Comparison of ENCODE assay signal across 1 cellular context in the genomic region with DNA sequence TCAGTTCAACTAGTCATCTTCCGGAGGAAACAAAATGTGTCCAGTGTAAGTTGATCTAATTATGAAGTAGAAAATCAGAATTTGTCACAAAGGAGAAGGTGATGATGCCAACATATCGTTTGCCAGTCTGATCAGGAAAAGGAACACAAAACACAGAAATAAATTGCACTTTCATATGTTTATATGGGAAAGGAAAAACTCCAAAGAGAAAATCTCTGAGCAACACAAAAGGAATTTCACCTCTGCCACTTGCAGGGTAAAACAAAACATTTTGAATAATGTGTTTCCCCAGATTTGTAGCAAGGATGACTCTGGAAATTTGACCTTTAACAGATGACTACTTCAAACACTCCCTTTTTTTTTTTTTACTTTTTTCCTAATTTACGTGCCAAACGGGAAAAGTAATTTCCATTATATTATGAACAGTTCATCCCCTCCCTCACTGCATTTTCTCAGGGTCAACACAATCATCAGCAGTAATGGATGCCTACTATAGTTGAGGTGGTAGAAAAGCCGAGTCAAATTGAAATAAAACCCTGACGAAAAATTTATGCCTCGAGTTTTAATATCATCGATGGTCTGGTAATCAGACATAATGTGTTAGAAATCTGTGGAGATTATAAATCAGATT.
TF ChIP-seq lines count a peak whose summit lies in the region.

No MANE protein-coding gene starts in this region.

TF ChIP-seq in SK-N-SH treated with all-trans-retinoic acid at 6 μM for 48 hours, 23 proteins besides CTCF, POLR2A, EP300 and RAD21 (continued from another document):
- TF ChIP-seq, protein P1, sequence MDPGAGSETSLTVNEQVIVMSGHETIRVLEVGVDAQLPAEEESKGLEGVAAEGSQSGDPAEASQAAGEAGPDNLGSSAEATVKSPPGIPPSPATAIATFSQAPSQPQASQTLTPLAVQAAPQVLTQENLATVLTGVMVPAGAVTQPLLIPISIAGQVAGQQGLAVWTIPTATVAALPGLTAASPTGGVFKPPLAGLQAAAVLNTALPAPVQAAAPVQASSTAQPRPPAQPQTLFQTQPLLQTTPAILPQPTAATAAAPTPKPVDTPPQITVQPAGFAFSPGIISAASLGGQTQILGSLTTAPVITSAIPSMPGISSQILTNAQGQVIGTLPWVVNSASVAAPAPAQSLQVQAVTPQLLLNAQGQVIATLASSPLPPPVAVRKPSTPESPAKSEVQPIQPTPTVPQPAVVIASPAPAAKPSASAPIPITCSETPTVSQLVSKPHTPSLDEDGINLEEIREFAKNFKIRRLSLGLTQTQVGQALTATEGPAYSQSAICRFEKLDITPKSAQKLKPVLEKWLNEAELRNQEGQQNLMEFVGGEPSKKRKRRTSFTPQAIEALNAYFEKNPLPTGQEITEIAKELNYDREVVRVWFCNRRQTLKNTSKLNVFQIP (CRISPR knock-in tag; IDR thresholded peaks at IDR 0.05; ENCODE audit: borderline replicate concordance, low read depth), result no peak
- TF ChIP-seq TSHZ2 (CRISPR knock-in tag; IDR thresholded peaks at IDR 0.05) (no peak), ZNF565 (CRISPR knock-in tag; conservative IDR thresholded peaks at IDR 0.05; ENCODE audit: low read depth) (no peak), OSR1 (CRISPR knock-in tag; IDR thresholded peaks at IDR 0.05) (no peak), TCF4 (CRISPR knock-in tag; IDR thresholded peaks at IDR 0.05; ENCODE audit: borderline replicate concordance) (no peak), RARB (CRISPR knock-in tag; IDR thresholded peaks at IDR 0.05) (no peak), CREB5 (CRISPR knock-in tag; IDR thresholded peaks at IDR 0.05; ENCODE audit: low read depth) (no peak), ZC3H10 (CRISPR knock-in tag; IDR thresholded peaks at IDR 0.05) (no peak), PATZ1 (CRISPR knock-in tag; IDR thresholded peaks at IDR 0.05; ENCODE audit: borderline replicate concordance) (no peak), ZFP3 (CRISPR knock-in tag; IDR thresholded peaks at IDR 0.05) (no peak), CSRNP3 (CRISPR knock-in tag; IDR thresholded peaks at IDR 0.05) (no peak)
